In the genomic region with DNA sequence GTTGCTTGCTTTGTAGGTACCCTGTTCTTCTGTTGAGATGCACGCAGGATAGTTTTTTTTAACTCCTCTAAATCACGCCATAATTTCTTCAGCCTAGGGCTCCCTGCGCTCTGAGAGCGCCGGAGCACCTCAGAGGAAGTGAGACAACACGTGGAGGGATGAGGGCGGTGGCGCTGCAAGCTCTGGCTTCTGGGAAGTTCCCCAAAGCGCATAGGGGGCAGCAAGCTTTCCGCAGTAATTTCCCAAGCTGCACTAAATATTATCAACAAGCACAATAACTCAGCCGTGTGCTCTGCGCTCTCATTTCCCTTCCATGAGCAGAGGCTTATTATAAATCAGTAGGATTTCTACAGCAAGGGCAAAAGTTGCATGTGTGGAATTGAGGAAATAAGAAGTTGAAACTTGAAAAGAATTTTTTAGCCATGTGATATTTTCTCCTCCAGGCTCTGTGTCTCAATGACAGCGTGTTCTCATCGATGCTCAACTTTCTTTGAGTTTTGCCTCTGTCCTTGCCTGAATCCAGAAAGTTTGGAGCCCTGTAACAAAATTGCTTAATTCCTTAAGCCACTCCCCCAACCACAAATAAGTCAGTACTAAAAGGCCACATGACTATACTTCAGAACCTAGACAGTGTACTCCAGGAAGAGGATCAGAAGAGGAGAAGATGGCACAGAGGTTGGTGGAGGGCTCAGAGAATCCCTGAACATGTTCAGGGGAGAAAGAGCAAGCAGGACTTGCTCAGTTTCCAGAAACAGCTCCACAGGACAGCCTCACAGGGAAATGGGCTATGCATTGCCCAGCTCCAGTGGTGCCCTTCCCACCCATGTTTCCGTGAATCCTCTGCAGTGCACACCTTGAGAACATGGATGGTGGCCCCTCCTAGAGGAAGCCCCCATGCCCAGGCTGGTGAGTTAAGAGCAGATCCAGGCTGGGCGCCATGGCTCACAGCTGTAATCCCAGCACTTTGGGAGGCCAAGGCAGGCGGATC, we compare ENCODE assay signal across 8 cellular contexts.
DNase-seq lines count a peak whose midpoint lies in the region; ATAC-seq lines count a peak whose summit lies in the region.

No MANE protein-coding gene starts in this region.

- peak; percentile 77 for ATAC-seq in GM18861 (IDR thresholded peaks at IDR 0.05; ENCODE audit: unreplicated experiment)
- ATAC-seq in HG02588 (IDR thresholded peaks at IDR 0.05; ENCODE audit: unreplicated experiment), result peak; percentile 97

- DNase-seq in NOMO-1 (lab: John Stamatoyannopoulos, UW; ENCODE audit: unreplicated experiment in 2 of 2), result peak; percentile 92 to 93
- peak; percentile 42 for DNase-seq in iPS-NIHi7 (ENCODE audit: extremely low spot score)
- no peak for DNase-seq in AML-193 (lab: John Stamatoyannopoulos, UW)
- DNase-seq in NCI-H748 (lab: John Stamatoyannopoulos, UW; ENCODE audit: unreplicated experiment), result no peak
- no peak for DNase-seq in glomerular visceral epithelial cell (ENCODE audit: extremely low spot score)
- DNase-seq in NK-92 (lab: John Stamatoyannopoulos, UW; ENCODE audit: unreplicated experiment), result no peak

Comparison
In these comparisons a context has a peak if more than half of its experiments do, and no peak if none do; other contexts are left out.
1. DNase-seq: peak in NOMO-1 (2 of 2) and iPS-NIHi7 (single experiment); none in AML-193 (0 of 2), NCI-H748 (single experiment), glomerular visceral epithelial cell (single experiment) and NK-92 (single experiment).